In genomic region chr2:176491172-176491904, GRCh38 we compare ENCODE assay signal across 9 cellular contexts.
DNase-seq lines count a peak whose midpoint lies in the region; ATAC-seq and TF ChIP-seq lines count a peak whose summit lies in the region.
"Had no signal": no experiment of that assay in that cellular context is flagged by ENCODE, and none has a peak within 500 bp of the region (broad histone marks: within the 10 kb centered on the region; RNA-seq: fewer than 3 reads in every experiment).

No MANE protein-coding gene starts in this region.

- H3K9me3 ChIP-seq in OCI-LY1 (ENCODE audit: low read length), result no peaks in the 10 kb centered on the region
- no peaks in the 10 kb centered on the region for H3K9me3 ChIP-seq in esophagus muscularis mucosa
- H3K9me3 ChIP-seq in psoas muscle, result no peaks in the 10 kb centered on the region

- H3K36me3 ChIP-seq in OCI-LY1 (ENCODE audit: insufficient read depth, low read length), result no peaks in the 10 kb centered on the region
- no peaks in the 10 kb centered on the region for H3K36me3 ChIP-seq in esophagus muscularis mucosa
- no peaks in the 10 kb centered on the region for H3K36me3 ChIP-seq in psoas muscle (ENCODE audit: insufficient read depth in 1 of 2, low read depth in 1 of 2)

- peak; percentile 43 for DNase-seq in activated CD4-positive, alpha-beta T cell treated with anti-CD3 and anti-CD28 coated beads for 48 hours
- DNase-seq in activated CD4-positive, alpha-beta T cell treated with anti-CD3 and anti-CD28 coated beads, Interleukin-2, amount 50 U/mL, for 1 hour, result no peak
- DNase-seq in esophagus muscularis mucosa (ENCODE audit: extremely low spot score) (no peak), psoas muscle (peak; percentile 69 to 90), T-helper 9 cell (no peak), endothelial cell (ENCODE audit: low spot score) (no peak)
- DNase-seq: CD4-positive, CD25-positive, alpha-beta regulatory T cell had no signal

- H2AFZ ChIP-seq in OCI-LY1 (ENCODE audit: low read length), result no peak overlapping the region

- no peak overlapping the region for H3K4me3 ChIP-seq in OCI-LY1 (ENCODE audit: low read depth, low read length, poor library complexity, severe bottlenecking)
- no peak overlapping the region for H3K4me3 ChIP-seq in esophagus muscularis mucosa
- H3K4me3 ChIP-seq in psoas muscle, result peak overlapping the region; percentile 31

- H3K4me2 ChIP-seq in OCI-LY1 (ENCODE audit: low read length), result peak overlapping the region; percentile 27; the same call in 1 of the 2 replicates

- H3K9me2 ChIP-seq in OCI-LY1 (ENCODE audit: low read depth, low read length), result no peaks in the 10 kb centered on the region

- no peak for TF ChIP-seq CTCF in OCI-LY1 (IDR thresholded peaks at IDR 0.05; ENCODE audit: low read length)
- TF ChIP-seq CTCF in esophagus muscularis mucosa (IDR thresholded peaks at IDR 0.05), result no peak
- TF ChIP-seq CTCF in psoas muscle (IDR thresholded peaks at IDR 0.05), result no peak
- no peak for TF ChIP-seq CTCF in endothelial cell (IDR thresholded peaks at IDR 0.05; ENCODE audit: unreplicated experiment)

- no peaks in the 10 kb centered on the region for H3K36me3 Mint-ChIP-seq in endothelial cell (ENCODE audit: low read depth, unreplicated experiment)
- H3K36me3 Mint-ChIP-seq: CD4-positive, CD25-positive, alpha-beta regulatory T cell had no signal

- H3K27ac ChIP-seq in OCI-LY1 (ENCODE audit: low read depth, low read length, poor library complexity, severe bottlenecking) (peak overlapping the region; percentile 83), esophagus muscularis mucosa (replicated peaks in 1 of 4) (peak overlapping the region; percentile 68 to 79 (median 72)), psoas muscle (peak overlapping the region; percentile 74)

- no peaks in the 10 kb centered on the region for H3K9me3 Mint-ChIP-seq in endothelial cell (ENCODE audit: unreplicated experiment)

- H3K27ac Mint-ChIP-seq in endothelial cell (ENCODE audit: unreplicated experiment), result no peak overlapping the region
- H3K27ac Mint-ChIP-seq: CD4-positive, CD25-positive, alpha-beta regulatory T cell had no signal

- 73% methylated on average over 9 of the region's 9 CpGs for WGBS in esophagus muscularis mucosa
- WGBS in psoas muscle, 3 donors, result 39 to 56% (median 44%) methylated on average over 9 of the region's 9 CpGs

- H3K27me3 Mint-ChIP-seq in endothelial cell (ENCODE audit: unreplicated experiment), result peaks cover 3% of the 10 kb centered on the region

- H4K20me1 ChIP-seq in OCI-LY1 (ENCODE audit: insufficient read depth, low read length), result no peaks in the 10 kb centered on the region

- no peaks in the 10 kb centered on the region for H3K79me2 ChIP-seq in OCI-LY1 (ENCODE audit: insufficient read depth, low read length)

- peak overlapping the region; percentile 14; the same call in 1 of the 2 replicates for H3K9ac ChIP-seq in OCI-LY1 (ENCODE audit: low read length)

- ATAC-seq in HG02798 (IDR thresholded peaks at IDR 0.05; ENCODE audit: poor library complexity, unreplicated experiment), result peak; percentile 96
- ATAC-seq in psoas muscle, result peak; percentile 88 to 95 (median 92)

- H3K4me1 Mint-ChIP-seq in endothelial cell (ENCODE audit: unreplicated experiment), result peaks cover 26% of the 10 kb centered on the region

- TF ChIP-seq EP300 in esophagus muscularis mucosa (IDR thresholded peaks at IDR 0.05), result no peak

- intact Hi-C loops in esophagus muscularis mucosa (cut with DNase I), result no loop called here
- intact Hi-C loops in psoas muscle (cut with DNase I), result no loop called here

- H3K4me3 Mint-ChIP-seq in endothelial cell (ENCODE audit: unreplicated experiment), result no peak overlapping the region
- H3K4me3 Mint-ChIP-seq: CD4-positive, CD25-positive, alpha-beta regulatory T cell had no signal

- peaks cover 64% of the 10 kb centered on the region for H3K4me1 ChIP-seq in OCI-LY1 (ENCODE audit: insufficient read depth, low read length, severe bottlenecking)
- H3K4me1 ChIP-seq in esophagus muscularis mucosa, result peaks cover 17 to 62% (median 50%) of the 10 kb centered on the region in 4 donors
- H3K4me1 ChIP-seq in psoas muscle, result peaks cover 15% of the 10 kb centered on the region

- no peaks in the 10 kb centered on the region for H3F3A ChIP-seq in OCI-LY1 (ENCODE audit: insufficient read depth, low read length)

- no peaks in the 10 kb centered on the region for H3K27me3 ChIP-seq in OCI-LY1 (ENCODE audit: insufficient read depth, low read length)
- peaks cover 0 to 15% (median 0%) of the 10 kb centered on the region in 4 donors for H3K27me3 ChIP-seq in esophagus muscularis mucosa
- peaks cover 0 to 4% (median 0%) of the 10 kb centered on the region in 3 donors for H3K27me3 ChIP-seq in psoas muscle (ENCODE audit: insufficient read depth in 3 of 3, low read length in 2 of 3)

- TF ChIP-seq POLR2A in esophagus muscularis mucosa (IDR thresholded peaks at IDR 0.05; ENCODE audit: low read depth), result no peak

Comparison
In these comparisons a context has a peak if more than half of its experiments do, and no peak if none do; other contexts are left out.
1. DNase-seq: peak in activated CD4-positive, alpha-beta T cell treated with anti-CD3 and anti-CD28 coated beads for 48 hours (single experiment) and psoas muscle (2 of 2); none in activated CD4-positive, alpha-beta T cell treated with anti-CD3 and anti-CD28 coated beads, Interleukin-2, amount 50 U/mL, for 1 hour (single experiment), esophagus muscularis mucosa (single experiment), T-helper 9 cell (single experiment) and endothelial cell (single experiment).
2. Peak in every context shown above with its lines, with median percentiles within 50 percentile points of each other: H3K27ac ChIP-seq.